ENCODE assay signal across 9 cellular contexts in genomic region chr9:93159601-93160418, GRCh38. TPM values are rescaled to one million over a fixed set of nuclear protein-coding genes. Genes with fewer than 3 reads are reported as not detected.
DNase-seq lines count a peak whose midpoint lies in the region; ATAC-seq lines count a peak whose summit lies in the region.
"Had no signal": no experiment of that assay in that cellular context is flagged by ENCODE, and none has a peak within 500 bp of the region (broad histone marks: within the 10 kb centered on the region; RNA-seq: fewer than 3 reads in every experiment).

No MANE protein-coding gene starts in this region.

- H2BK120ac ChIP-seq in mesenchymal stem cell (ENCODE audit: low read depth, low read length) = no peak overlapping the region

- no peak overlapping the region for H3K27ac ChIP-seq in mesenchymal stem cell (ENCODE audit: low read length, poor library complexity, severe bottlenecking)

- no peak overlapping the region for H3K4ac ChIP-seq in mesenchymal stem cell (ENCODE audit: low read depth in 1 of 2, low read length in 2 of 2)

- H2AK5ac ChIP-seq in mesenchymal stem cell (ENCODE audit: low read length, severe bottlenecking) = no peak overlapping the region

- no peaks in the 10 kb centered on the region for H3K36me3 ChIP-seq in mesenchymal stem cell (ENCODE audit: control insufficient read depth in 1 of 2, insufficient read depth in 2 of 2, low read depth in 1 of 2, low read length in 2 of 2)

- POLR2A ChIA-PET in activated CD8-positive, alpha-beta T cell treated with anti-CD3 and anti-CD28 coated beads, Interleukin-2, amount 10 ng/mL, durations not matched to agents 7 days and 5 days (lab: Charles Lee) = no interaction called here

- H3K79me1 ChIP-seq in mesenchymal stem cell (replicated peaks; ENCODE audit: low read length, poor library complexity, severe bottlenecking) = no peaks in the 10 kb centered on the region

- H2BK15ac ChIP-seq in mesenchymal stem cell (ENCODE audit: low read depth, poor library complexity, severe bottlenecking) = no peak overlapping the region

- H3K14ac ChIP-seq in mesenchymal stem cell (ENCODE audit: low read length in 2 of 2) = no peak overlapping the region

- peaks cover under 1 to 5% of the 10 kb centered on the region in 2 experiments for H3K27me3 ChIP-seq in mesenchymal stem cell (ENCODE audit: control insufficient read depth in 1 of 2, insufficient read depth in 1 of 2, low read length in 2 of 2)

- no peaks in the 10 kb centered on the region for H3K36me3 Mint-ChIP-seq in activated CD8-positive, alpha-beta T cell treated with anti-CD3 and anti-CD28 coated beads, Interleukin-2, amount 10 ng/mL, durations not matched to agents 7 days and 5 days (ENCODE audit: low read depth)
- H3K36me3 Mint-ChIP-seq: IgD-negative memory B cell had no signal

- H3K4me1 ChIP-seq in mesenchymal stem cell (ENCODE audit: control insufficient read depth, insufficient read depth, low read depth, low read length) = peaks cover 4% of the 10 kb centered on the region

- no peak overlapping the region for H3K27ac Mint-ChIP-seq in activated CD8-positive, alpha-beta T cell treated with anti-CD3 and anti-CD28 coated beads, Interleukin-2, amount 10 ng/mL, durations not matched to agents 7 days and 5 days
- H3K27ac Mint-ChIP-seq: IgD-negative memory B cell had no signal

- H3K23ac ChIP-seq in mesenchymal stem cell (ENCODE audit: low read length in 2 of 2) = no peak overlapping the region

- H2BK5ac ChIP-seq in mesenchymal stem cell (ENCODE audit: low read depth, low read length, poor library complexity, severe bottlenecking) = no peak overlapping the region

- no peaks in the 10 kb centered on the region for H3K9me3 ChIP-seq in mesenchymal stem cell (ENCODE audit: control insufficient read depth, low read length)

- H3K4me3 ChIP-seq in mesenchymal stem cell (ENCODE audit: insufficient read depth in 1 of 2, low read depth in 1 of 2, low read length in 2 of 2) = no peak overlapping the region

- H3K4me2 ChIP-seq in mesenchymal stem cell (ENCODE audit: low read length, poor library complexity, severe bottlenecking) = peak overlapping the region; percentile 11

- WGBS in mesenchymal stem cell = 9% methylated on average over 13 of the region's 15 CpGs

- H3K27me3 Mint-ChIP-seq in activated CD8-positive, alpha-beta T cell treated with anti-CD3 and anti-CD28 coated beads, Interleukin-2, amount 10 ng/mL, durations not matched to agents 7 days and 5 days (ENCODE audit: low read depth) = no peaks in the 10 kb centered on the region

- no peak overlapping the region for H2BK12ac ChIP-seq in mesenchymal stem cell (ENCODE audit: low read length in 2 of 2)

- ATAC-seq in GM18907 (IDR thresholded peaks at IDR 0.05; ENCODE audit: unreplicated experiment) = peak; percentile 92
- ATAC-seq in HG03175 (IDR thresholded peaks at IDR 0.05; ENCODE audit: unreplicated experiment) = peak; percentile 81
- peak; percentile 94 for ATAC-seq in activated CD8-positive, alpha-beta T cell treated with anti-CD3 and anti-CD28 coated beads, Interleukin-2, amount 10 ng/mL, durations not matched to agents 7 days and 5 days

- no peak overlapping the region for H4K91ac ChIP-seq in mesenchymal stem cell (ENCODE audit: low read length)

- no peaks in the 10 kb centered on the region for H3K9me3 Mint-ChIP-seq in activated CD8-positive, alpha-beta T cell treated with anti-CD3 and anti-CD28 coated beads, Interleukin-2, amount 10 ng/mL, durations not matched to agents 7 days and 5 days (ENCODE audit: insufficient read depth)
- H3K9me3 Mint-ChIP-seq: IgD-negative memory B cell had no signal

- peaks cover 18% of the 10 kb centered on the region for H3K4me1 Mint-ChIP-seq in activated CD8-positive, alpha-beta T cell treated with anti-CD3 and anti-CD28 coated beads, Interleukin-2, amount 10 ng/mL, durations not matched to agents 7 days and 5 days (ENCODE audit: low read depth)

- CTCF ChIA-PET in activated CD8-positive, alpha-beta T cell treated with anti-CD3 and anti-CD28 coated beads, Interleukin-2, amount 10 ng/mL, durations not matched to agents 7 days and 5 days (lab: Charles Lee) = interaction anchor here (0.7 to 2.2 kb wide), 7 partner anchors 9 to 406 kb away, joined by 3 to 11 read pairs (median 4); no protein-coding TSS in a partner anchor

- H4K8ac ChIP-seq in mesenchymal stem cell (ENCODE audit: low read length) = no peak overlapping the region

- peak; percentile 88 for DNase-seq in Ammon's horn (ENCODE audit: low spot score)
- DNase-seq in NCI-H82 (lab: John Stamatoyannopoulos, UW) = peak; percentile 86
- DNase-seq in activated CD8-positive, alpha-beta T cell treated with anti-CD3 and anti-CD28 coated beads, Interleukin-2, amount 10 ng/mL, durations not matched to agents 7 days and 5 days = peak; percentile 77
- peak; percentile 48 for DNase-seq in effector CD8-positive, alpha-beta T cell (lab: John Stamatoyannopoulos, UW)
- DNase-seq in mesenchymal stem cell = peak; percentile 77
- DNase-seq in stimulated activated CD8-positive, alpha-beta memory T cell treated with anti-CD3 and anti-CD28 coated beads, Interleukin-15, amount 100 ng/mL, for 4 hours (ENCODE audit: low read depth in 2 of 2) = peak; percentile 35 to 37

- H3K4me3 Mint-ChIP-seq in activated CD8-positive, alpha-beta T cell treated with anti-CD3 and anti-CD28 coated beads, Interleukin-2, amount 10 ng/mL, durations not matched to agents 7 days and 5 days = no peak overlapping the region

- no peak overlapping the region for H3K18ac ChIP-seq in mesenchymal stem cell (ENCODE audit: low read depth in 1 of 2, low read length in 2 of 2)

- H3K9ac ChIP-seq in mesenchymal stem cell (ENCODE audit: low read length) = peak overlapping the region; percentile 69

- H2AFZ ChIP-seq in mesenchymal stem cell (ENCODE audit: low read depth, low read length) = no peak overlapping the region

RNA-seq across cellular contexts. Expression of gene WNK2, which starts 24.1 kb away (rescaled TPM):
- not detected for total RNA-seq in activated CD8-positive, alpha-beta T cell treated with anti-CD3 and anti-CD28 coated beads, Interleukin-2, amount 10 ng/mL, durations not matched to agents 7 days and 5 days
- 0.01 TPM for polyA plus RNA-seq in mesenchymal stem cell (2013, experiment 1 of 2)
- 0.03 TPM for polyA plus RNA-seq in mesenchymal stem cell (2013, experiment 2 of 2)

RNA-seq across cellular contexts. Expression of gene NINJ1, which starts 25.8 kb away (rescaled TPM):
- 10 to 100 TPM; 20.8 to 21.1 TPM for total RNA-seq in activated CD8-positive, alpha-beta T cell treated with anti-CD3 and anti-CD28 coated beads, Interleukin-2, amount 10 ng/mL, durations not matched to agents 7 days and 5 days
- 62.3 TPM for polyA plus RNA-seq in mesenchymal stem cell (2013, experiment 1 of 2)
- 64.2 TPM for polyA plus RNA-seq in mesenchymal stem cell (2013, experiment 2 of 2)

Comparison
In these comparisons a context has a peak if more than half of its experiments do, and no peak if none do; other contexts are left out.
1. DNase-seq: peak in every context shown above with its lines; median percentile 88 in Ammon's horn; 86 in NCI-H82; 77 in activated CD8-positive, alpha-beta T cell treated with anti-CD3 and anti-CD28 coated beads, Interleukin-2, amount 10 ng/mL, durations not matched to agents 7 days and 5 days; 77 in mesenchymal stem cell; 48 in effector CD8-positive, alpha-beta T cell; 36 in stimulated activated CD8-positive, alpha-beta memory T cell treated with anti-CD3 and anti-CD28 coated beads, Interleukin-15, amount 100 ng/mL, for 4 hours.